8 cellular contexts compared by ENCODE assay signal in genomic region chr1:185595835-185596667, GRCh38.
DNase-seq lines count a peak whose midpoint lies in the region; ATAC-seq and TF ChIP-seq lines count a peak whose summit lies in the region.

No MANE protein-coding gene starts in this region.

- no peak overlapping the region for H3K27ac ChIP-seq in effector memory CD4-positive, alpha-beta T cell (ENCODE audit: insufficient read depth, low read length, poor library complexity, severe bottlenecking)

- no peak overlapping the region for H3K4me3 ChIP-seq in effector memory CD4-positive, alpha-beta T cell (ENCODE audit: insufficient read depth, low read depth, low read length, poor library complexity, severe bottlenecking)
- no peak overlapping the region for H3K4me3 ChIP-seq in lower leg skin (ENCODE audit: low read depth, poor library complexity, severe bottlenecking)

- DNase-seq in ACHN (peak; percentile 66), GM13976 (ENCODE audit: low spot score) (peak; percentile 46), NCI-H2171 treated with DMSO at 0.1 percent for 48 hours (lab: John Stamatoyannopoulos, UW) (peak; percentile 55), nephron progenitor cell (peak; percentile 56), lower leg skin (ENCODE audit: low spot score in 2 of 2) (no peak)
- DNase-seq in activated CD4-positive, alpha-beta T cell treated with anti-CD3 and anti-CD28 coated beads for 48 hours = peak; percentile 57
- peak; percentile 9 to 44 (median 25) for DNase-seq in effector memory CD4-positive, alpha-beta T cell

- no peaks in the 10 kb centered on the region for H3K27me3 ChIP-seq in effector memory CD4-positive, alpha-beta T cell (replicated peaks; ENCODE audit: control insufficient read depth, insufficient read depth, low read length, poor library complexity, severe bottlenecking)

- H3K4me1 Mint-ChIP-seq in nephron progenitor cell = peaks cover 36% of the 10 kb centered on the region

- H3K27ac Mint-ChIP-seq in nephron progenitor cell = no peak overlapping the region

- H3K9me3 ChIP-seq in effector memory CD4-positive, alpha-beta T cell (ENCODE audit: control insufficient read depth, low read length) = no peaks in the 10 kb centered on the region

- WGBS in lower leg skin, 2 donors = 75 to 76% methylated on average over 3 of the region's 3 CpGs

- no peak for TF ChIP-seq POLR2A in lower leg skin (IDR thresholded peaks at IDR 0.05)

- H3K4me1 ChIP-seq in effector memory CD4-positive, alpha-beta T cell (ENCODE audit: control insufficient read depth, insufficient read depth, low read length, poor library complexity, severe bottlenecking) = peaks cover 7% of the 10 kb centered on the region

- no peaks in the 10 kb centered on the region for H3K36me3 ChIP-seq in effector memory CD4-positive, alpha-beta T cell (ENCODE audit: control insufficient read depth, insufficient read depth, low read length)

- in situ Hi-C loops in ACHN (cut with HindIII; ENCODE audit: low pct_ligation_motif_present, low pct_unique_long_range_greater_than_20kb, low sequenced_read_pairs) = no loop called here
- in situ Hi-C loops in GM13976 (cut with MboI; ENCODE audit: low sequenced_read_pairs, unreplicated experiment) = no loop called here

- ATAC-seq in HG02870 (IDR thresholded peaks at IDR 0.05; ENCODE audit: unreplicated experiment) = peak; percentile 91

- intact Hi-C loops in lower leg skin (cut with DNase I; ENCODE audit: low total_unique reads) = no loop called here

- H3K4me3 Mint-ChIP-seq in nephron progenitor cell = no peak overlapping the region

- H3K27me3 Mint-ChIP-seq in nephron progenitor cell (ENCODE audit: low read depth, poor library complexity) = no peaks in the 10 kb centered on the region

- TF ChIP-seq CTCF in GM13976 (IDR thresholded peaks at IDR 0.05; ENCODE audit: borderline replicate concordance, control extremely low read depth, extremely low read depth, insufficient read depth, missing control alignments) (peak; percentile 64), nephron progenitor cell (IDR thresholded peaks at IDR 0.05) (peak; percentile 81), lower leg skin (IDR thresholded peaks at IDR 0.05) (no peak)

- H3K36me3 Mint-ChIP-seq in nephron progenitor cell (ENCODE audit: low read depth) = no peaks in the 10 kb centered on the region

- H3K9me3 Mint-ChIP-seq in nephron progenitor cell = no peaks in the 10 kb centered on the region

Comparison
In these comparisons a context has a peak if more than half of its experiments do, and no peak if none do; other contexts are left out.
1. DNase-seq: peak in ACHN (single experiment), GM13976 (single experiment), NCI-H2171 treated with DMSO at 0.1 percent for 48 hours (single experiment), activated CD4-positive, alpha-beta T cell treated with anti-CD3 and anti-CD28 coated beads for 48 hours (single experiment), effector memory CD4-positive, alpha-beta T cell (3 of 3) and nephron progenitor cell (single experiment); none in lower leg skin (0 of 2).
2. CTCF ChIP-seq: peak in GM13976 (single experiment) and nephron progenitor cell (single experiment); none in lower leg skin (0 of 3).